Comparison of ENCODE assay signal across 2 cellular contexts in genomic region chr22:23228503-23228902, GRCh38.
A peak's percentile ranks its signal among the peaks of the same experiment; 100 is the strongest.
TF ChIP-seq lines count a peak whose summit lies in the region.

No MANE protein-coding gene starts in this region.

TF ChIP-seq in HEK293, 187 proteins besides CTCF, POLR2A, EP300 and RAD21:
- no peak for TF ChIP-seq ZNF624 (tag by site-specific recombination; IDR thresholded peaks at IDR 0.05)
- TF ChIP-seq EGR2 (tag by site-specific recombination; IDR thresholded peaks at IDR 0.05; ENCODE audit: low read depth), result no peak
- TF ChIP-seq ZNF791 (tag by site-specific recombination; IDR thresholded peaks at IDR 0.05), result peak; percentile 84
- TF ChIP-seq PRDM4 (tag by site-specific recombination; IDR thresholded peaks at IDR 0.05), result no peak
- TF ChIP-seq ZNF23 (tag by site-specific recombination; IDR thresholded peaks at IDR 0.05; ENCODE audit: borderline replicate concordance), result no peak
- no peak for TF ChIP-seq ZNF704 (tag by site-specific recombination; IDR thresholded peaks at IDR 0.05)
- no peak for TF ChIP-seq ZNF610 (tag by site-specific recombination; IDR thresholded peaks at IDR 0.05; ENCODE audit: borderline replicate concordance)
- no peak for TF ChIP-seq MZF1 (tag by site-specific recombination; IDR thresholded peaks at IDR 0.05; ENCODE audit: borderline replicate concordance)
- TF ChIP-seq ZNF785 (tag by site-specific recombination; IDR thresholded peaks at IDR 0.05), result no peak
- peak; percentile 93 for TF ChIP-seq SETDB1 (IDR thresholded peaks at IDR 0.05; ENCODE audit: insufficient read length, low read length)
- TF ChIP-seq ZFP3 (tag by site-specific recombination; IDR thresholded peaks at IDR 0.05; ENCODE audit: low read depth), result no peak

TF ChIP-seq in K562, 482 proteins besides CTCF, POLR2A, EP300 and RAD21:
- no peak for TF ChIP-seq IRF1 (CRISPR knock-in tag; IDR thresholded peaks at IDR 0.05; ENCODE audit: borderline replicate concordance)
- no peak for TF ChIP-seq NCOR1 (IDR thresholded peaks at IDR 0.05)
- peak; percentile 43; the same call in 1 of the 2 replicates for TF ChIP-seq E2F1 (CRISPR knock-in tag; IDR thresholded peaks at IDR 0.05)
- no peak for TF ChIP-seq ZNF263 (CRISPR knock-in tag; IDR thresholded peaks at IDR 0.05; ENCODE audit: borderline replicate concordance)
- no peak for TF ChIP-seq ERF (CRISPR knock-in tag; IDR thresholded peaks at IDR 0.05)
- no peak for TF ChIP-seq ZNF239 (CRISPR knock-in tag; IDR thresholded peaks at IDR 0.05)
- no peak for TF ChIP-seq BCL6 (CRISPR knock-in tag; IDR thresholded peaks at IDR 0.05)
- 0 out of 2 replicates have a peak, but pooled peaks have one; percentile 25 for TF ChIP-seq STAT6 (CRISPR knock-in tag; IDR thresholded peaks at IDR 0.05)
- TF ChIP-seq POLR2G (IDR thresholded peaks at IDR 0.05; ENCODE audit: low read depth, low read length), result no peak
- no peak for TF ChIP-seq CEBPB (tag; IDR thresholded peaks at IDR 0.05)
- no peak for TF ChIP-seq ETS2 (tag; IDR thresholded peaks at IDR 0.05; ENCODE audit: borderline replicate concordance, poor library complexity, severe bottlenecking)
